Comparison of ENCODE assay signal across 1 cellular context in genomic region chr1:213507472-213508223, GRCh38.
TF ChIP-seq lines count a peak whose summit lies in the region.

No MANE protein-coding gene starts in this region.

TF ChIP-seq in IMR-90, 13 proteins besides CTCF, POLR2A, EP300 and RAD21:
- TF ChIP-seq, protein P1, sequence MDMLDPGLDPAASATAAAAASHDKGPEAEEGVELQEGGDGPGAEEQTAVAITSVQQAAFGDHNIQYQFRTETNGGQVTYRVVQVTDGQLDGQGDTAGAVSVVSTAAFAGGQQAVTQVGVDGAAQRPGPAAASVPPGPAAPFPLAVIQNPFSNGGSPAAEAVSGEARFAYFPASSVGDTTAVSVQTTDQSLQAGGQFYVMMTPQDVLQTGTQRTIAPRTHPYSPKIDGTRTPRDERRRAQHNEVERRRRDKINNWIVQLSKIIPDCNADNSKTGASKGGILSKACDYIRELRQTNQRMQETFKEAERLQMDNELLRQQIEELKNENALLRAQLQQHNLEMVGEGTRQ (IDR thresholded peaks at IDR 0.05; ENCODE audit: low read depth, low read length): no peak
- TF ChIP-seq CEBPB (IDR thresholded peaks at IDR 0.05; ENCODE audit: low read depth, low read length) (peak; percentile 62), MXI1 (IDR thresholded peaks at IDR 0.05; ENCODE audit: borderline replicate concordance, low read depth, low read length) (no peak)
